In the genomic region with DNA sequence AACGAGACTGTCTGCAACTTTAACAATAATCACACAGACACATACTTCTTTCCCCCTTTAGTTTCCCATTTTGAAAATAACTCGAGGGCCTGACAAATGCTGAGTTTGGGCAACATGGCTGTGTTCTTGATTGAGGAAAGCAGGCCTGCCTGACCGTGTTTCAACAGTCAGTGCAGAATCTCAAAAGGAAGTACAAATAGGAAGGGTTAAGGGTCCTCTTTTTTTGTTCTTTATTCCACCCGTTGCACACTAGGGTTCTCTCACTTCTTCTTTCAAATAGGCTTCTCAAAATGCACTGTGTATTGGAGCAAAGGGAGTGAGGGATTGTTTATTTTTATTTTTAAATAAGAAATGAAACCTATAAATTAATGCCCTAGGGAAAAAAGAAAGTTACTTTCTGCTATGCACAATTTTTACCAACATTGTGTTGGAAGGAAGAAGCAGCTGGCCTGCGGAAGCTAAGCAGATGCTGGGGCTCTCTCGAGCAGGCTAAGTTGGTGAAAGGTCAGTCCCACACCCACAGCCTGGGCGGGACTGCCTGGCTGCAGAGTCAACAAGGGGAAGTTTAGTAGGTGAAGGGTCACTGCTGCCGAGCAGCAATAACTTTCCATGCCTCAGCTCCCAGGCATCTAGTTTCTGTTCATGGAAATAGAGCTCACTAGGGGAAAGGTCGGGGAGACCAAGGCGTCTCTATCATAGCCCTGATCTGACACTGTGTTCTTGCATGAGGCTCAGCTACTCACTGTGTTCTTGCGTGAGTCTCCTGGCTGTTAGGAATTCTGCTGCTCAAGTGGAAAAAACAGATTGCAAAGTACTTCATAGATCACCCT, we compare ENCODE assay signal across 8 cellular contexts. TPM values are rescaled to one million over a fixed set of nuclear protein-coding genes. Genes with fewer than 3 reads are reported as not detected.
DNase-seq lines count a peak whose midpoint lies in the region; ATAC-seq and TF ChIP-seq lines count a peak whose summit lies in the region.

No MANE protein-coding gene starts in this region.

- no peaks in the 10 kb centered on the region for H3K36me3 ChIP-seq in MG63

- H3K36me3 Mint-ChIP-seq in nephron progenitor cell (ENCODE audit: low read depth), result peaks cover 16% of the 10 kb centered on the region

- peak; percentile 96 for ATAC-seq in foreskin keratinocyte

- peak overlapping the region; percentile 92 for H3K27ac Mint-ChIP-seq in nephron progenitor cell

- H3K9me3 Mint-ChIP-seq in nephron progenitor cell, result peaks cover 37% of the 10 kb centered on the region

- TF ChIP-seq CTCF in HFF-Myc (IDR thresholded peaks at IDR 0.05; ENCODE audit: low read depth, low read length, missing control alignments) (no peak), foreskin keratinocyte (conservative IDR thresholded peaks at IDR 0.05) (no peak), nephron progenitor cell (IDR thresholded peaks at IDR 0.05) (no peak)

- no peaks in the 10 kb centered on the region for H3K27me3 ChIP-seq in MG63
- H3K27me3 ChIP-seq in foreskin keratinocyte, result no peaks in the 10 kb centered on the region

- peaks cover 58% of the 10 kb centered on the region for H3K4me1 Mint-ChIP-seq in nephron progenitor cell

- H3K4me3 Mint-ChIP-seq in nephron progenitor cell, result peak overlapping the region; percentile 69

- no peaks in the 10 kb centered on the region for H3K4me1 ChIP-seq in foreskin keratinocyte

- no peak overlapping the region for H3K27ac ChIP-seq in foreskin keratinocyte

- H3K27me3 Mint-ChIP-seq in nephron progenitor cell (ENCODE audit: low read depth, poor library complexity), result peaks cover 14% of the 10 kb centered on the region

- no peaks in the 10 kb centered on the region for H3K9me3 ChIP-seq in MG63

- DNase-seq in NCI-H1417 (lab: John Stamatoyannopoulos, UW) (peak; percentile 18 to 60 (median 39)), NCI-H1417 treated with DMSO at 0.1 percent for 48 hours (lab: John Stamatoyannopoulos, UW) (no peak), HFF-Myc (ENCODE audit: extremely low read depth, low read depth) (peak; percentile 75), MG63 (peak; percentile 93), UCSD-AML1 (lab: John Stamatoyannopoulos, UW; ENCODE audit: unreplicated experiment) (peak; percentile 67), foreskin keratinocyte (peak; percentile 50 to 75), nephron progenitor cell (peak; percentile 73)
- no peak for DNase-seq in activated CD4-positive, CD25-positive, alpha-beta regulatory T cell (lab: John Stamatoyannopoulos, UW)

- H3K4me3 ChIP-seq in HFF-Myc (replicated peaks; ENCODE audit: low read depth, low read length), result no peak overlapping the region
- H3K4me3 ChIP-seq in MG63, result no peak overlapping the region

RNA-seq across cellular contexts. Expression of gene PDK4, which starts 12.2 kb away (rescaled TPM):
- total RNA-seq in MG63 (2014; rRNA removed; shearing (Covaris generic); ENCODE audit: low replicate concordance), result 0.33 and 0.84 TPM in 2 replicates
- not detected in 2 replicates for total RNA-seq in foreskin keratinocyte
- not detected in 2 replicates for polyA plus RNA-seq in foreskin keratinocyte

Comparison
In these comparisons a context has a peak if more than half of its experiments do, and no peak if none do; other contexts are left out.
1. DNase-seq: peak in NCI-H1417 (3 of 3), HFF-Myc (single experiment), MG63 (single experiment), UCSD-AML1 (single experiment), foreskin keratinocyte (2 of 2) and nephron progenitor cell (single experiment); none in NCI-H1417 treated with DMSO at 0.1 percent for 48 hours (single experiment) and activated CD4-positive, CD25-positive, alpha-beta regulatory T cell (0 of 4).